ENCODE assay signal across 15 cellular contexts in the genomic region with DNA sequence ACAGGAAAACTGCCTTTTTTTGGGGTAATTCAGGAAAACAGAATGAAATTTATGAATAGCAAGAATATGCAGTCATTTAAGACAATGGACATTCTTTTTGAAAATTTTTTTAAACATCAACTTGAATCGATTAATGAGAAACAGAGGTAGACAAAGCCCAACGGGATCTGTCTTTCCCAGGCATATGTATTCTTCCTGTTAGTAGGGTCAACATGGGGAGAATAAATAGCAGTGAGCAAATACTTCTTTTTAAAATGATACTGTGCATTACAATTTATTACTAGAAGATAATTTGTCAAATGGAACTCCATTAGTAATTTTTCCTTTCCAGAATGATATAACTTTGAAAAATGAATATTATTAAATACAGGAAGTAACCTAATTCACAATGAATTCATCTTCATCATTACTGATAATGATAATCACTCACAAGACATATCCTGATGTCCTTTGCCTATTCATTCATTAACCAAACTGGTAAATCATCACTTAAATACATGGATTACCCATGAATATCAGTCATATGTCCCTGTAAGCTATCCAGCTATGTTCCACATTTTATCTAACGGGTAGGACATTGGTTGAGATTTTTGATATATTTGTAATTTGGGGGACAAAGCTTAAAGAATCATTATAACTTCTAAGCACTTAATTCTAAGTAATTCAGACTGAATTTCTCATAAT.
DNase-seq lines count a peak whose midpoint lies in the region; FAIRE-seq and TF ChIP-seq lines count a peak whose summit lies in the region.
"Had no signal": no experiment of that assay in that cellular context is flagged by ENCODE, and none has a peak within 500 bp of the region (broad histone marks: within the 10 kb centered on the region; RNA-seq: fewer than 3 reads in every experiment).

No MANE protein-coding gene starts in this region.

- H3K4me3 ChIP-seq in adipocyte (ENCODE audit: low read length) = peak overlapping the region; percentile 40
- H3K4me3 ChIP-seq in keratinocyte (ENCODE audit: control insufficient read depth in 2 of 3, extremely low read depth in 1 of 3, insufficient read depth in 2 of 3, low read depth in 1 of 3, low read length in 3 of 3) = no peak overlapping the region
- H3K4me3 ChIP-seq in smooth muscle cell = no peak overlapping the region
- no peak overlapping the region for H3K4me3 ChIP-seq in sigmoid colon
- H3K4me3 ChIP-seq: BLaER1 had no signal

- H3K9me3 ChIP-seq in adipocyte (ENCODE audit: control insufficient read depth, low read length) (no peaks in the 10 kb centered on the region), keratinocyte (ENCODE audit: control insufficient read depth, low read depth, low read length) (no peaks in the 10 kb centered on the region), smooth muscle cell (replicated peaks; ENCODE audit: low read depth) (no peaks in the 10 kb centered on the region), sigmoid colon (no peaks in the 10 kb centered on the region)
- H3K9me3 ChIP-seq: BLaER1 had no signal

- H2AFZ ChIP-seq in keratinocyte (ENCODE audit: control insufficient read depth, low read length) = no peak overlapping the region
- no peak overlapping the region for H2AFZ ChIP-seq in smooth muscle cell (ENCODE audit: low read depth)

- no peak for TF ChIP-seq EP300 in sigmoid colon (IDR thresholded peaks at IDR 0.05)

- DNase-seq in HT-29 (ENCODE audit: low spot score) (peak; percentile 39), adipocyte (ENCODE audit: low read depth) (no peak), keratinocyte (ENCODE audit: low read depth, low spot score) (no peak), smooth muscle cell (lab: John Stamatoyannopoulos, UW; ENCODE audit: unreplicated experiment) (no peak), HPDE6-E6E7 (ENCODE audit: extremely low spot score) (no peak), sigmoid colon (no peak), activated T-cell treated with anti-CD3 and anti-CD28 coated beads for 4 hours (no peak)
- DNase-seq: CD8-positive, alpha-beta memory T cell; GF-D8; H7; Karpas-422; NCI-H187; NCI-H774; SIG-M5 had no signal

- dilution Hi-C loops in keratinocyte (cut with MboI; ENCODE audit: extremely low pct_ligation_motif_present, low sequenced_read_pairs) = no loop called here

- no peaks in the 10 kb centered on the region for H3F3A ChIP-seq in smooth muscle cell (ENCODE audit: low read depth)

- TF ChIP-seq CTCF in keratinocyte (optimal IDR thresholded peaks at IDR 0.05 in 1 of 3, IDR thresholded peaks at IDR 0.05 in 1 of 3, conservative IDR thresholded peaks at IDR 0.05 in 1 of 3; ENCODE audit: extremely low read depth in 1 of 3, insufficient read depth in 2 of 3, low read length in 3 of 3) = no peak
- no peak for TF ChIP-seq CTCF in smooth muscle cell (IDR thresholded peaks at IDR 0.05; ENCODE audit: borderline replicate concordance, insufficient read depth, poor library complexity, severe bottlenecking)
- no peak for TF ChIP-seq CTCF in sigmoid colon (IDR thresholded peaks at IDR 0.05)

- no peaks in the 10 kb centered on the region for H3K9me1 ChIP-seq in keratinocyte (ENCODE audit: control insufficient read depth, extremely low read depth, insufficient read depth, low read length)

- TF ChIP-seq POLR2A in sigmoid colon (IDR thresholded peaks at IDR 0.05) = no peak

- intact Hi-C loops in sigmoid colon (cut with DNase I) = no loop called here

- FAIRE-seq in keratinocyte (lab: Jason Lieb, UNC) = no peak

- H3K27me3 ChIP-seq in adipocyte (replicated peaks; ENCODE audit: control insufficient read depth, insufficient read depth, low read length) = no peaks in the 10 kb centered on the region
- no peaks in the 10 kb centered on the region for H3K27me3 ChIP-seq in keratinocyte (ENCODE audit: control insufficient read depth, extremely low read depth, insufficient read depth, low read length)
- no peaks in the 10 kb centered on the region for H3K27me3 ChIP-seq in smooth muscle cell (ENCODE audit: low read depth)
- no peaks in the 10 kb centered on the region for H3K27me3 ChIP-seq in sigmoid colon
- H3K27me3 ChIP-seq: BLaER1 had no signal

- no peaks in the 10 kb centered on the region for H3K36me3 ChIP-seq in adipocyte (ENCODE audit: control insufficient read depth, insufficient read depth, low read length, severe bottlenecking)
- no peaks in the 10 kb centered on the region for H3K36me3 ChIP-seq in keratinocyte (ENCODE audit: control insufficient read depth in 2 of 2, extremely low read depth in 1 of 2, insufficient read depth in 2 of 2, low read length in 2 of 2)
- H3K36me3 ChIP-seq in smooth muscle cell (ENCODE audit: low read depth) = no peaks in the 10 kb centered on the region
- no peaks in the 10 kb centered on the region for H3K36me3 ChIP-seq in sigmoid colon
- H3K36me3 ChIP-seq: BLaER1 had no signal

- peaks cover 34% of the 10 kb centered on the region for H3K4me1 ChIP-seq in adipocyte (ENCODE audit: control insufficient read depth, insufficient read depth, low read length)
- peaks cover 11% of the 10 kb centered on the region for H3K4me1 ChIP-seq in keratinocyte (ENCODE audit: control insufficient read depth, extremely low read depth, insufficient read depth, low read length)
- H3K4me1 ChIP-seq in smooth muscle cell (ENCODE audit: low read depth) = no peaks in the 10 kb centered on the region
- H3K4me1 ChIP-seq in sigmoid colon = no peaks in the 10 kb centered on the region
- H3K4me1 ChIP-seq: BLaER1 had no signal

- H3K27ac ChIP-seq in keratinocyte (ENCODE audit: control insufficient read depth, insufficient read depth, low read length) (peak overlapping the region; percentile 7), smooth muscle cell (ENCODE audit: low read depth) (peak overlapping the region; percentile 65), sigmoid colon (no peak overlapping the region)
- H3K27ac ChIP-seq: BLaER1 had no signal

- H3K79me2 ChIP-seq in keratinocyte (ENCODE audit: control insufficient read depth, insufficient read depth, low read length) (no peaks in the 10 kb centered on the region), smooth muscle cell (ENCODE audit: low read depth) (no peaks in the 10 kb centered on the region)

- H4K20me1 ChIP-seq in keratinocyte (ENCODE audit: control insufficient read depth, extremely low read depth, insufficient read depth, low read length) (no peaks in the 10 kb centered on the region), smooth muscle cell (ENCODE audit: low read depth) (no peaks in the 10 kb centered on the region)
- H4K20me1 ChIP-seq: BLaER1 had no signal

- 96% methylated on average over 3 of the region's 3 CpGs for WGBS in smooth muscle cell (ENCODE audit: low lambda C conversion rate)
- WGBS in sigmoid colon, 2 donors = 70 to 80% methylated on average over 3 of the region's 3 CpGs

- H3K9ac ChIP-seq in adipocyte (ENCODE audit: low read length) = peak overlapping the region; percentile 73
- no peak overlapping the region for H3K9ac ChIP-seq in keratinocyte (ENCODE audit: control insufficient read depth, extremely low read depth, insufficient read depth, low read length)
- no peak overlapping the region for H3K9ac ChIP-seq in smooth muscle cell (ENCODE audit: low read depth)
- H3K9ac ChIP-seq: BLaER1 had no signal

- H3K4me2 ChIP-seq in keratinocyte (ENCODE audit: control insufficient read depth, extremely low read depth, insufficient read depth, low read depth, low read length) (peak overlapping the region; percentile 7), smooth muscle cell (peak overlapping the region; percentile 9)
- H3K4me2 ChIP-seq: BLaER1 had no signal

Comparison
In these comparisons a context has a peak if more than half of its experiments do, and no peak if none do; other contexts are left out.
1. H3K27ac ChIP-seq: peak in keratinocyte (single experiment) and smooth muscle cell (single experiment); none in sigmoid colon (0 of 4).